In the genomic region with DNA sequence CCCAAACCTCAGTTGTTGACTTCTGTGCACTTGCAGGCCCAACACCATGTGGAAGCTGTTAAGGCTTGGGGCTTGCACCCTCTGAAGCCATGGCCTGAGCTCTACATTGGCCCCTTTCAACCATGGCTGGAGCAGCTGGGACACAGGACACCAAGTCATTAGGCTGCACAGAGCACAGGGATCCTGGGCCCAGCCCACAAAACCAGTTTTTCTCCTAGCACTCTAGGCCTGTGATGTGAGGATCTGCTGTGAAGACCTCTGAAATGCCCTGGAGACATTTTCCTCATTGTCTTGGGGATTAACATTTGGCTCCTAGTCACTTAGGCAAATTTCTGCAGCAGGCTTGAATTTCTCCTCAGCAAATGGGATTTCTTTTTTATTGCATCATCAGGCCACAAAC, we compare ENCODE assay signal across 14 cellular contexts.
DNase-seq lines count a peak whose midpoint lies in the region; TF ChIP-seq lines count a peak whose summit lies in the region.
"Had no signal": no experiment of that assay in that cellular context is flagged by ENCODE, and none has a peak within 500 bp of the region (broad histone marks: within the 10 kb centered on the region; RNA-seq: fewer than 3 reads in every experiment).

No MANE protein-coding gene starts in this region.

- no peak overlapping the region for H2BK12ac ChIP-seq in H9 (ENCODE audit: insufficient read length, low read depth, low read length)

- H3K23ac ChIP-seq in H9 (ENCODE audit: insufficient read length, low read depth, low read length) (no peak overlapping the region), mesendoderm (ENCODE audit: low read length) (no peak overlapping the region)

- peak; percentile 65 for DNase-seq in ELF-1 (ENCODE audit: low read depth, low spot score)
- peak; percentile 33 for DNase-seq in H9
- DNase-seq in endodermal cell: peak; percentile 45
- peak; percentile 79 for DNase-seq in mesendoderm
- no peak for DNase-seq in mesothelial cell of epicardium (ENCODE audit: low spot score in 2 of 2, unreplicated experiment in 2 of 2)
- DNase-seq in NCI-H2171 (lab: John Stamatoyannopoulos, UW): no peak
- DNase-seq: Caco-2; CD8-positive, alpha-beta memory T cell; DMS53; GM23248 had no signal

- H2BK5ac ChIP-seq in H9 (ENCODE audit: insufficient read length, low read length) (no peak overlapping the region), mesendoderm (ENCODE audit: low read length) (no peak overlapping the region)

- H3T11ph ChIP-seq in H9 (ENCODE audit: low read length): no peak overlapping the region

- H3K4ac ChIP-seq in H9 (ENCODE audit: low read depth, low read length) (no peak overlapping the region), mesendoderm (ENCODE audit: low read depth, low read length) (no peak overlapping the region)

- no peak overlapping the region for H2BK20ac ChIP-seq in H9 (ENCODE audit: low read depth, low read length, poor library complexity, severe bottlenecking)

- no peak overlapping the region for H3K4me3 Mint-ChIP-seq in H9
- no peak overlapping the region for H3K4me3 Mint-ChIP-seq in endodermal cell
- H3K4me3 Mint-ChIP-seq in mesothelial cell of epicardium: no peak overlapping the region
- H3K4me3 Mint-ChIP-seq: CD8-positive, alpha-beta memory T cell; IgD-negative memory B cell had no signal

- H4K91ac ChIP-seq in H9 (ENCODE audit: insufficient read length, low read depth, low read length): no peak overlapping the region

- no peak overlapping the region for H3K14ac ChIP-seq in H9 (ENCODE audit: insufficient read depth, low read length)

- H3K4me2 ChIP-seq in H9 (ENCODE audit: insufficient read depth, insufficient read length, low read length) (no peak overlapping the region), mesendoderm (ENCODE audit: low read length) (no peak overlapping the region)
- H3K4me2 ChIP-seq: A549 had no signal

- H4K8ac ChIP-seq in H9 (replicated peaks; ENCODE audit: insufficient read length, low read depth, low read length) (no peak overlapping the region), mesendoderm (ENCODE audit: low read depth, low read length) (no peak overlapping the region)

- H3K56ac ChIP-seq in H9 (ENCODE audit: insufficient read length, low read depth, low read length): no peak overlapping the region
- H3K56ac ChIP-seq in mesendoderm (ENCODE audit: low read length): no peak overlapping the region

- no peaks in the 10 kb centered on the region for H3K23me2 ChIP-seq in H9 (ENCODE audit: insufficient read length, low read depth, low read length, poor library complexity, severe bottlenecking)

- H3K79me2 ChIP-seq in H9 (ENCODE audit: insufficient read depth, low read length) (no peaks in the 10 kb centered on the region), mesendoderm (ENCODE audit: control insufficient read depth, insufficient read depth, low read length) (no peaks in the 10 kb centered on the region)

- H3K36me3 Mint-ChIP-seq in H9 (ENCODE audit: insufficient read depth in 1 of 3, low read depth in 3 of 3): peaks cover 0 to 22% (median 4%) of the 10 kb centered on the region in 3 experiments; a peak in 5 of 7 replicates
- H3K36me3 Mint-ChIP-seq in endodermal cell (ENCODE audit: low read depth): no peaks in the 10 kb centered on the region
- H3K36me3 Mint-ChIP-seq in mesothelial cell of epicardium: peaks cover 8% of the 10 kb centered on the region
- H3K36me3 Mint-ChIP-seq: CD8-positive, alpha-beta memory T cell; IgD-negative memory B cell had no signal

- no peaks in the 10 kb centered on the region for H4K20me1 ChIP-seq in H9 (ENCODE audit: control insufficient read depth, insufficient read depth, insufficient read length)

- H3K4me3 ChIP-seq in endodermal cell (ENCODE audit: low read length): no peak overlapping the region
- H3K4me3 ChIP-seq in mesendoderm (ENCODE audit: low read length): no peak overlapping the region
- H3K4me3 ChIP-seq: A549, GM12878, GM23248, HAP-1 had no signal

- no peak overlapping the region for H2AK5ac ChIP-seq in H9 (ENCODE audit: insufficient read length, low read length)
- no peak overlapping the region for H2AK5ac ChIP-seq in mesendoderm (ENCODE audit: low read length)

- no peak overlapping the region for H2AFZ ChIP-seq in H9 (ENCODE audit: low read length)
- H2AFZ ChIP-seq: GM23248 had no signal

- H3K9ac ChIP-seq in H9 (ENCODE audit: extremely low read depth, insufficient read length, low read length): no peak overlapping the region
- no peak overlapping the region for H3K9ac ChIP-seq in endodermal cell (ENCODE audit: extremely low read depth, low read length, poor library complexity, severe bottlenecking)
- H3K9ac ChIP-seq in mesendoderm (ENCODE audit: low read length): no peak overlapping the region
- H3K9ac ChIP-seq: GM23248 had no signal

- H4K5ac ChIP-seq in H9 (ENCODE audit: insufficient read length, low read depth, low read length): no peak overlapping the region
- H4K5ac ChIP-seq in mesendoderm (ENCODE audit: low read length): no peak overlapping the region

- H3K27ac ChIP-seq in H9 (ENCODE audit: insufficient read length, low read depth, low read length) (no peak overlapping the region), endodermal cell (ENCODE audit: low read depth, low read length) (no peak overlapping the region), mesendoderm (ENCODE audit: low read depth, low read length) (no peak overlapping the region)
- H3K27ac ChIP-seq: A549, GM23248 had no signal

- H3K4me1 Mint-ChIP-seq in H9 (peaks cover 0 to 6% of the 10 kb centered on the region in 2 experiments; a peak in 2 of 4 replicates), endodermal cell (peaks cover 4% of the 10 kb centered on the region), mesothelial cell of epicardium (peaks cover 2% of the 10 kb centered on the region)
- H3K4me1 Mint-ChIP-seq: CD8-positive, alpha-beta memory T cell; IgD-negative memory B cell had no signal

- no peak overlapping the region for H3K27ac Mint-ChIP-seq in H9
- no peak overlapping the region for H3K27ac Mint-ChIP-seq in endodermal cell
- no peak overlapping the region for H3K27ac Mint-ChIP-seq in mesothelial cell of epicardium
- H3K27ac Mint-ChIP-seq: CD8-positive, alpha-beta memory T cell; IgD-negative memory B cell had no signal

- TF ChIP-seq CTCF in H9 (conservative IDR thresholded peaks at IDR 0.05): no peak
- TF ChIP-seq CTCF in endodermal cell (conservative IDR thresholded peaks at IDR 0.05): no peak
- no peak for TF ChIP-seq CTCF in mesothelial cell of epicardium (IDR thresholded peaks at IDR 0.05; ENCODE audit: unreplicated experiment)

- no peak overlapping the region for H2BK15ac ChIP-seq in H9 (ENCODE audit: low read depth, low read length)
- H2BK15ac ChIP-seq in mesendoderm (replicated peaks; ENCODE audit: low read depth): no peak overlapping the region

- H3K36me3 ChIP-seq in endodermal cell (ENCODE audit: control insufficient read depth, insufficient read depth, low read length): no peaks in the 10 kb centered on the region
- H3K36me3 ChIP-seq in mesendoderm (ENCODE audit: control insufficient read depth, insufficient read depth, low read length): no peaks in the 10 kb centered on the region
- H3K36me3 ChIP-seq: HAP-1 had no signal

- H3K27me3 Mint-ChIP-seq in H9 (ENCODE audit: low read depth): no peaks in the 10 kb centered on the region
- H3K27me3 Mint-ChIP-seq in endodermal cell (ENCODE audit: insufficient read depth): no peaks in the 10 kb centered on the region
- no peaks in the 10 kb centered on the region for H3K27me3 Mint-ChIP-seq in mesothelial cell of epicardium (ENCODE audit: low read depth)
- H3K27me3 Mint-ChIP-seq: CD8-positive, alpha-beta memory T cell; IgD-negative memory B cell had no signal

- H3K4me1 ChIP-seq in H9 (ENCODE audit: insufficient read depth, low read length) (no peaks in the 10 kb centered on the region), endodermal cell (ENCODE audit: control insufficient read depth, insufficient read depth, low read length) (no peaks in the 10 kb centered on the region), mesendoderm (ENCODE audit: control insufficient read depth, low read depth, low read length) (no peaks in the 10 kb centered on the region)
- H3K4me1 ChIP-seq: A549, Caco-2, HAP-1 had no signal

- H3K27me3 ChIP-seq in H9 (ENCODE audit: insufficient read depth, low read length): no peaks in the 10 kb centered on the region
- no peaks in the 10 kb centered on the region for H3K27me3 ChIP-seq in endodermal cell (ENCODE audit: control insufficient read depth, insufficient read depth, low read length, poor library complexity, severe bottlenecking)
- no peaks in the 10 kb centered on the region for H3K27me3 ChIP-seq in mesendoderm (ENCODE audit: insufficient read depth, low read length, poor library complexity)

- H2BK120ac ChIP-seq in H9 (ENCODE audit: low read depth, low read length, poor library complexity, severe bottlenecking) (no peak overlapping the region), mesendoderm (ENCODE audit: low read depth, low read length) (no peak overlapping the region)

- H3K79me1 ChIP-seq in H9 (ENCODE audit: insufficient read depth, low read depth, low read length, poor library complexity, severe bottlenecking) (no peaks in the 10 kb centered on the region), mesendoderm (ENCODE audit: low read length) (no peaks in the 10 kb centered on the region)

- H3K9me3 ChIP-seq in H9 (ENCODE audit: control insufficient read depth, low read depth, low read length) (no peaks in the 10 kb centered on the region), endodermal cell (ENCODE audit: control insufficient read depth, low read length) (peaks cover 12% of the 10 kb centered on the region)
- H3K9me3 ChIP-seq: A549, Caco-2, HAP-1 had no signal

- H3K9me3 Mint-ChIP-seq in H9 (peaks cover 11 to 14% of the 10 kb centered on the region in 2 experiments; a peak in 4 of 5 replicates), endodermal cell (peaks cover 29% of the 10 kb centered on the region), mesothelial cell of epicardium (peaks cover 31% of the 10 kb centered on the region)

- H3K18ac ChIP-seq in H9 (ENCODE audit: insufficient read length, low read depth, low read length): no peak overlapping the region
- no peak overlapping the region for H3K18ac ChIP-seq in mesendoderm (ENCODE audit: low read length)

Comparison
In these comparisons a context has a peak if more than half of its experiments do, and no peak if none do; other contexts are left out.
1. DNase-seq: peak in ELF-1 (single experiment), H9 (single experiment), endodermal cell (single experiment) and mesendoderm (single experiment); none in mesothelial cell of epicardium (0 of 2) and NCI-H2171 (single experiment).